11 cellular contexts compared by ENCODE assay signal in the genomic region with DNA sequence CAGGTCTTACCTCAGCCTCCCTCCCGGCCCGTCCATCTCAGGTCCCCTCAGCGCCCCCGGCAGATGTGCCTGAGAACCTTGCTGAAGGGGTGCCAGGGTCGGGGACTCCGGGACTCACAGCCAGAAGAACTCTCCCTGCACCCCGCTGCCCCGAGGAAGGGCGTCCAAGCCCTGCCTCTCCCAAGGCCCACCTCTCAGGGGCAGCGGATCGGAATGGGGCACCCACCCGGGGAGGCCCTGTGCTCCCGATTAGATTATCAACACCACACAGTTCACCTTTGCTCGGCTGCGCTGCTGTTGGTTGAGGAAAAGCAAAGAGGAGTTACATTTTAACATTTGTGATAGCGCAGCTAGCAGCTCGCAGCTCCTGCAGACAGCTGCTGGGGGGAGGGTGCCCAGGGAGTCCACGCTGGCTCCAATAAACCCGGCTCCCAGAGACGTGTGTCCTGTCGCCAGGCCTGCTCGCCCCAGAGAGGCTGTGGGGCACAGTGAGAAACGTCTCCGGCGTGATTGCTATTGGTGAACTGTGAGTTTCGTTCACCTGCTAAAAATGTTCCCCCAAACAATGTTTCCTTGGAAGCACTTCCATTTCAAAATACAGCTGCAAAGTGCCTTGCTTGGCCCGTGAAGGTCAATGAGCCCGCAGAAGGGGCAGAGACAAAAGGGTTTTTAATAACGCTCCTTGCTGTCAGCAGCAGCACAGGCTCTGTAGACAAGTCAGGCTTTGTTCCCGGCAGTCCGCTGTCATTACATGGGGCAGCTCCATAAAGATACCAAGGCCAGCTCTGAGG. TPM values are rescaled to one million over a fixed set of nuclear protein-coding genes. Genes with fewer than 3 reads are reported as not detected.
A peak's percentile ranks its signal among the peaks of the same experiment; 100 is the strongest.
DNase-seq lines count a peak whose midpoint lies in the region; ATAC-seq and TF ChIP-seq lines count a peak whose summit lies in the region.
"Had no signal": no experiment of that assay in that cellular context is flagged by ENCODE, and none has a peak within 500 bp of the region (broad histone marks: within the 10 kb centered on the region; RNA-seq: fewer than 3 reads in every experiment).

No MANE protein-coding gene starts in this region.

- DNase-seq in Panc1 (ENCODE audit: low read depth, low spot score) (no peak), medulla oblongata (ENCODE audit: extremely low spot score) (peak; percentile 90), stomach (peak; percentile 57), upper lobe of right lung (no peak), brain microvascular endothelial cell (no peak)
- DNase-seq in activated CD4-positive, alpha-beta memory T cell treated with anti-CD3 and anti-CD28 coated beads for 36 hours = no peak
- DNase-seq: central memory CD4-positive, alpha-beta T cell; mesendoderm; NCI-H2171 treated with DMSO at 0.1 percent for 48 hours had no signal

- H3K27me3 Mint-ChIP-seq in activated CD4-positive, alpha-beta memory T cell treated with anti-CD3 and anti-CD28 coated beads for 36 hours = no peaks in the 10 kb centered on the region

- no peaks in the 10 kb centered on the region for H3K9me3 Mint-ChIP-seq in activated CD4-positive, alpha-beta memory T cell treated with anti-CD3 and anti-CD28 coated beads for 36 hours

- H3K27me3 ChIP-seq in Panc1 (ENCODE audit: control insufficient read depth, insufficient read depth, low read length) = no peaks in the 10 kb centered on the region; the same call in 1 of the 2 replicates
- H3K27me3 ChIP-seq in endocrine pancreas (ENCODE audit: control insufficient read depth, insufficient read depth, low read length) = no peaks in the 10 kb centered on the region
- H3K27me3 ChIP-seq in stomach = peaks cover 0 to 56% (median 3%) of the 10 kb centered on the region in 3 donors
- H3K27me3 ChIP-seq in upper lobe of right lung = no peaks in the 10 kb centered on the region
- no peaks in the 10 kb centered on the region for H3K27me3 ChIP-seq in brain microvascular endothelial cell (replicated peaks)

- in situ Hi-C loops in Panc1 (cut with HindIII; ENCODE audit: low pct_unique_long_range_greater_than_20kb, low sequenced_read_pairs) (no loop called here), brain microvascular endothelial cell (cut with HindIII; ENCODE audit: low pct_ligation_motif_present, low sequenced_read_pairs) (no loop called here)

- no peak for TF ChIP-seq CTCF in Panc1 (IDR thresholded peaks at IDR 0.05)
- no peak for TF ChIP-seq CTCF in stomach (IDR thresholded peaks at IDR 0.05)
- no peak for TF ChIP-seq CTCF in upper lobe of right lung (IDR thresholded peaks at IDR 0.05)
- TF ChIP-seq CTCF in brain microvascular endothelial cell (IDR thresholded peaks at IDR 0.05; ENCODE audit: low read depth, low read length, missing control alignments) = no peak

- POLR2A ChIA-PET in Panc1 (lab: Charles Lee) = no interaction called here
- POLR2A ChIA-PET in activated CD4-positive, alpha-beta memory T cell treated with anti-CD3 and anti-CD28 coated beads for 36 hours (lab: Charles Lee) = no interaction called here

- H3K4me1 Mint-ChIP-seq in activated CD4-positive, alpha-beta memory T cell treated with anti-CD3 and anti-CD28 coated beads for 36 hours (ENCODE audit: low read depth) = no peaks in the 10 kb centered on the region

- 28 to 43% (median 36%) methylated on average over 28 to 31 of the region's 31 CpGs for WGBS in stomach, 5 donors

- H3K4me1 ChIP-seq in Panc1 (ENCODE audit: control insufficient read depth, insufficient read depth, low read length) = peaks cover 7% of the 10 kb centered on the region
- no peaks in the 10 kb centered on the region for H3K4me1 ChIP-seq in endocrine pancreas (ENCODE audit: control insufficient read depth, insufficient read depth, low read length)
- H3K4me1 ChIP-seq in stomach = peaks cover 11 to 42% (median 35%) of the 10 kb centered on the region in 4 donors
- peaks cover 12% of the 10 kb centered on the region for H3K4me1 ChIP-seq in upper lobe of right lung

- no peak overlapping the region for H3K4me3 Mint-ChIP-seq in activated CD4-positive, alpha-beta memory T cell treated with anti-CD3 and anti-CD28 coated beads for 36 hours

- no peak for TF ChIP-seq EP300 in stomach (IDR thresholded peaks at IDR 0.05)

- no peaks in the 10 kb centered on the region for H3K36me3 Mint-ChIP-seq in activated CD4-positive, alpha-beta memory T cell treated with anti-CD3 and anti-CD28 coated beads for 36 hours

- H3K27ac Mint-ChIP-seq in activated CD4-positive, alpha-beta memory T cell treated with anti-CD3 and anti-CD28 coated beads for 36 hours = no peak overlapping the region

- H3K9me3 ChIP-seq in Panc1 (ENCODE audit: control insufficient read depth, insufficient read depth, low read depth, low read length) (no peaks in the 10 kb centered on the region), endocrine pancreas (ENCODE audit: control insufficient read depth, low read length) (no peaks in the 10 kb centered on the region), stomach (no peaks in the 10 kb centered on the region), upper lobe of right lung (no peaks in the 10 kb centered on the region)

- H3K27ac ChIP-seq in Panc1 (ENCODE audit: low read length) = no peak overlapping the region
- H3K27ac ChIP-seq in stomach = peak overlapping the region in 1 of 5 donors; percentile 18
- no peak overlapping the region for H3K27ac ChIP-seq in upper lobe of right lung
- no peak overlapping the region for H3K27ac ChIP-seq in brain microvascular endothelial cell
- H3K27ac ChIP-seq: KMS-11 had no signal

- BruUV-seq in Panc1 (replicated peaks; lab: Mats Ljungman, UMichigan) = no TSS peak

- CTCF ChIA-PET in Panc1 (lab: Charles Lee) = no interaction called here
- CTCF ChIA-PET in activated CD4-positive, alpha-beta memory T cell treated with anti-CD3 and anti-CD28 coated beads for 36 hours (lab: Charles Lee) = interaction anchor here (0.8 kb wide), 1 partner anchor 9 kb away, joined by 6 read pairs; no protein-coding TSS in a partner anchor

- intact Hi-C loops in Panc1 (cut with micrococcal nuclease; ENCODE audit: unreplicated experiment) (no loop called here), stomach (cut with DNase I; ENCODE audit: low total_unique reads) (no loop called here), upper lobe of right lung (cut with DNase I) (loop anchor here (10.0 kb wide), 1 partner anchor 462 kb away; no protein-coding TSS in a partner anchor)
- intact Hi-C loops in activated CD4-positive, alpha-beta memory T cell treated with anti-CD3 and anti-CD28 coated beads for 36 hours (cut with micrococcal nuclease) = no loop called here

- no peak for TF ChIP-seq POLR2A in stomach (IDR thresholded peaks at IDR 0.05)

- no peaks in the 10 kb centered on the region for H3K36me3 ChIP-seq in Panc1 (ENCODE audit: control insufficient read depth, insufficient read depth, low read length)
- H3K36me3 ChIP-seq in endocrine pancreas (ENCODE audit: control insufficient read depth, insufficient read depth, low read length) = no peaks in the 10 kb centered on the region
- H3K36me3 ChIP-seq in stomach = no peaks in the 10 kb centered on the region
- no peaks in the 10 kb centered on the region for H3K36me3 ChIP-seq in upper lobe of right lung
- H3K36me3 ChIP-seq in brain microvascular endothelial cell (replicated peaks) = no peaks in the 10 kb centered on the region

- H3K4me3 ChIP-seq in Panc1 (ENCODE audit: low read depth in 2 of 2, low read length in 2 of 2) = no peak overlapping the region
- H3K4me3 ChIP-seq in endocrine pancreas (ENCODE audit: control insufficient read depth, insufficient read depth, low read length) = no peak overlapping the region
- peak overlapping the region in 1 of 4 donors; percentile 13 for H3K4me3 ChIP-seq in stomach
- H3K4me3 ChIP-seq in upper lobe of right lung = no peak overlapping the region
- no peak overlapping the region for H3K4me3 ChIP-seq in brain microvascular endothelial cell (ENCODE audit: low read depth, low read length)

- ATAC-seq in Panc1 (peak; percentile 62), upper lobe of right lung (no peak)

- H3K9ac ChIP-seq in endocrine pancreas (ENCODE audit: control insufficient read depth, insufficient read depth, low read length) = peak overlapping the region; percentile 31
- H3K9ac ChIP-seq: KMS-11 had no signal

RNA-seq across cellular contexts. Expression of a gene that starts 18.6 kb away (rescaled TPM):
- 0.23 TPM for total RNA-seq in Panc1 (2021; ENCODE audit: unreplicated experiment)
- 0.44 TPM for polyA plus RNA-seq in Panc1 (2012; ENCODE audit: insufficient read length)
- total RNA-seq in stomach = 1 to 10 TPM in 1 of 5 donors, under 1 TPM in 2, not detected in 2; 0.43 to 5.5 (median 0.89) TPM
- under 1 TPM in 2 of 3 donors, not detected in 1; 0.13 to 0.19 TPM for polyA plus RNA-seq in stomach
- total RNA-seq in upper lobe of right lung = not detected
- not detected for total RNA-seq in activated CD4-positive, alpha-beta memory T cell treated with anti-CD3 and anti-CD28 coated beads for 36 hours

RNA-seq across cellular contexts. Expression of a gene that starts 42.4 kb away (rescaled TPM):
- total RNA-seq in Panc1 (2021; ENCODE audit: unreplicated experiment) (not detected), stomach (not detected), upper lobe of right lung (not detected)
- polyA plus RNA-seq in Panc1 (2012; ENCODE audit: insufficient read length) = not detected
- polyA plus RNA-seq in stomach = not detected
- not detected for total RNA-seq in activated CD4-positive, alpha-beta memory T cell treated with anti-CD3 and anti-CD28 coated beads for 36 hours

Comparison
In these comparisons a context has a peak if more than half of its experiments do, and no peak if none do; other contexts are left out.
1. DNase-seq: peak in medulla oblongata (single experiment) and stomach (single experiment); none in Panc1 (single experiment), upper lobe of right lung (single experiment), brain microvascular endothelial cell (single experiment) and activated CD4-positive, alpha-beta memory T cell treated with anti-CD3 and anti-CD28 coated beads for 36 hours (single experiment).